ENCODE assay signal across 8 cellular contexts in genomic region chr5:150217874-150218692, GRCh38. TPM values are rescaled to one million over a fixed set of nuclear protein-coding genes. Genes with fewer than 3 reads are reported as not detected.
A peak's percentile ranks its signal among the peaks of the same experiment; 100 is the strongest.
DNase-seq lines count a peak whose midpoint lies in the region; ATAC-seq, FAIRE-seq and TF ChIP-seq lines count a peak whose summit lies in the region.

No MANE protein-coding gene starts in this region.

- H2AFZ ChIP-seq in neural progenitor cell (replicated peaks), result no peak overlapping the region

- peaks cover 17% of the 10 kb centered on the region for H3K27me3 Mint-ChIP-seq in activated T-cell treated with anti-CD3 and anti-CD28 coated beads, Interleukin-2, amount 50 U/mL, for 24 hours
- H3K27me3 Mint-ChIP-seq in neural progenitor cell (ENCODE audit: insufficient read depth, low read depth), result peaks cover 2% of the 10 kb centered on the region

- DNase-seq in DMS153 (lab: John Stamatoyannopoulos, UW) (peak; percentile 3), RCC 7860 (ENCODE audit: low spot score) (peak; percentile 68), fibroblast of mammary gland (ENCODE audit: low read depth) (peak; percentile 86), neural progenitor cell (ENCODE audit: low spot score) (peak; percentile 89), stomach (peak; percentile 86)
- peak; percentile 84 for DNase-seq in activated T-cell treated with anti-CD3 and anti-CD28 coated beads, Interleukin-2, amount 50 U/mL, for 24 hours

- peak; percentile 50 for FAIRE-seq in RCC 7860 (lab: Jason Lieb, UNC)

- no peak overlapping the region for H3K4me2 ChIP-seq in neural progenitor cell

- TF ChIP-seq EP300 in stomach (IDR thresholded peaks at IDR 0.05), result no peak

- intact Hi-C loops in stomach (cut with DNase I; ENCODE audit: low total_unique reads), result loop anchor here (5.0 kb wide), 1 partner anchor 86 kb away; no protein-coding TSS in a partner anchor

- H3K4me3 Mint-ChIP-seq in activated T-cell treated with anti-CD3 and anti-CD28 coated beads, Interleukin-2, amount 50 U/mL, for 24 hours, result no peak overlapping the region
- no peak overlapping the region for H3K4me3 Mint-ChIP-seq in neural progenitor cell

- H3K9me3 Mint-ChIP-seq in activated T-cell treated with anti-CD3 and anti-CD28 coated beads, Interleukin-2, amount 50 U/mL, for 24 hours, result no peaks in the 10 kb centered on the region
- H3K9me3 Mint-ChIP-seq in neural progenitor cell, result no peaks in the 10 kb centered on the region

- H3K4me1 ChIP-seq in neural progenitor cell (peaks cover 4% of the 10 kb centered on the region), stomach (peaks cover 0 to 24% (median 5%) of the 10 kb centered on the region in 4 donors)

- no peak for TF ChIP-seq POLR2A in stomach (IDR thresholded peaks at IDR 0.05)

- no peak overlapping the region for H3K4me3 ChIP-seq in fibroblast of mammary gland (ENCODE audit: control insufficient read depth, low read depth, low read length)
- H3K4me3 ChIP-seq in neural progenitor cell, result no peak overlapping the region
- no peak overlapping the region for H3K4me3 ChIP-seq in stomach

- H3K79me2 ChIP-seq in neural progenitor cell (ENCODE audit: low read depth), result no peaks in the 10 kb centered on the region

- no peaks in the 10 kb centered on the region for H3K36me3 Mint-ChIP-seq in activated T-cell treated with anti-CD3 and anti-CD28 coated beads, Interleukin-2, amount 50 U/mL, for 24 hours (ENCODE audit: low read depth)
- no peaks in the 10 kb centered on the region for H3K36me3 Mint-ChIP-seq in neural progenitor cell

- TF ChIP-seq CTCF in LNCAP (IDR thresholded peaks at IDR 0.05) (peak; percentile 89), fibroblast of mammary gland (conservative IDR thresholded peaks at IDR 0.05; ENCODE audit: control insufficient read depth, insufficient read depth, low read depth, low read length) (peak; percentile 72), neural progenitor cell (IDR thresholded peaks at IDR 0.05) (peak; percentile 93), stomach (IDR thresholded peaks at IDR 0.05) (peak in 5 of 7 experiments; percentile 87 to 94 (median 94))

- H3K27ac ChIP-seq in neural progenitor cell (no peak overlapping the region), stomach (no peak overlapping the region)

- WGBS in stomach, 5 donors, result 29 to 37% (median 34%) methylated on average over 10 of the region's 10 CpGs

- H3K9me3 ChIP-seq in neural progenitor cell (ENCODE audit: low read depth), result no peaks in the 10 kb centered on the region
- no peaks in the 10 kb centered on the region for H3K9me3 ChIP-seq in stomach

- H3K36me3 ChIP-seq in neural progenitor cell (no peaks in the 10 kb centered on the region), stomach (no peaks in the 10 kb centered on the region)

- ATAC-seq in GM21723 (IDR thresholded peaks at IDR 0.05; ENCODE audit: unreplicated experiment), result peak; percentile 83

- H3K27ac Mint-ChIP-seq in activated T-cell treated with anti-CD3 and anti-CD28 coated beads, Interleukin-2, amount 50 U/mL, for 24 hours, result no peak overlapping the region
- no peak overlapping the region for H3K27ac Mint-ChIP-seq in neural progenitor cell

- H3K27me3 ChIP-seq in neural progenitor cell (peaks cover 12% of the 10 kb centered on the region), stomach (peaks cover 0 to 27% (median 0%) of the 10 kb centered on the region in 3 donors)

- no peaks in the 10 kb centered on the region for H4K20me1 ChIP-seq in neural progenitor cell (ENCODE audit: low read depth)

- no peak overlapping the region for H3K9ac ChIP-seq in neural progenitor cell

- no peaks in the 10 kb centered on the region for H3F3A ChIP-seq in neural progenitor cell (ENCODE audit: low read depth)

- H3K4me1 Mint-ChIP-seq in activated T-cell treated with anti-CD3 and anti-CD28 coated beads, Interleukin-2, amount 50 U/mL, for 24 hours (ENCODE audit: low read depth), result peaks cover 1% of the 10 kb centered on the region
- peaks cover 6% of the 10 kb centered on the region for H3K4me1 Mint-ChIP-seq in neural progenitor cell

RNA-seq across cellular contexts. Expression of gene SLC6A7, which starts 28.2 kb away (rescaled TPM):
- total RNA-seq in neural progenitor cell (ENCODE audit: low replicate concordance), result not detected in 2 replicates
- total RNA-seq in stomach, result 10 to 100 TPM in 1 of 5 donors, not detected in 4; 29.3 TPM
- polyA plus RNA-seq in stomach, result not detected

RNA-seq across cellular contexts. Expression of gene CDX1, which starts 51.5 kb away (rescaled TPM):
- total RNA-seq in neural progenitor cell (ENCODE audit: low replicate concordance) (not detected in 2 replicates), stomach (100 to 1,000 TPM in 1 of 5 donors, 1 to 10 TPM in 1, not detected in 3; 2.0 to 472 TPM)
- polyA plus RNA-seq in stomach, result under 1 TPM in 1 of 3 donors, not detected in 2; 0.31 TPM

Comparison
In these comparisons a context has a peak if more than half of its experiments do, and no peak if none do; other contexts are left out.
1. DNase-seq: peak in every context shown above with its lines; median percentile 89 in neural progenitor cell; 86 in fibroblast of mammary gland; 86 in stomach; 84 in activated T-cell treated with anti-CD3 and anti-CD28 coated beads, Interleukin-2, amount 50 U/mL, for 24 hours; 68 in RCC 7860; 3 in DMS153.